In the genomic region with DNA sequence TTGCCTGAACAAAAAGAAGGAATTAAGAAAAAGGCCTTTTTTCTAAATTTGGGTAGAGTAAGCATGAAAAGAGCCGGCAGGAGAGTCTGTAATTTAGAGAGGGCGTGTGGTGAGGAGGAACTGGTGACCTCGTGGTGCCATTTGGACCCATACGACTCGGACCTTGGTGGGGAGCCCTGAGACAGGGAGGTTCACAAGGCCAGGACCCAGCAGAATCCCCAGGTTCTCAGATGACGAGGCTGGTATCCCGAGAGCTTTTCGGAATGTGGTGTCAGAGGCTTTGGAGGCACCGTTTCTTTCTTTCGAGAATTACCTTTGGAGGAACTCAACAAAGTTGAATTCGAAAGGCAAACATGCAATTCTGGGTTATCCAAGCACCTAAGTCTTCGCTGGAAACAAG, we compare ENCODE assay signal across 23 cellular contexts. TPM values are rescaled to one million over a fixed set of nuclear protein-coding genes. Genes with fewer than 3 reads are reported as not detected.
DNase-seq lines count a peak whose midpoint lies in the region; ATAC-seq and TF ChIP-seq lines count a peak whose summit lies in the region.
"Had no signal": no experiment of that assay in that cellular context is flagged by ENCODE, and none has a peak within 500 bp of the region (broad histone marks: within the 10 kb centered on the region; RNA-seq: fewer than 3 reads in every experiment).

No MANE protein-coding gene starts in this region.

- intact Hi-C loops in spleen (cut with DNase I; ENCODE audit: low total_unique reads): no loop called here

- H3K9me3 ChIP-seq in RWPE2 (ENCODE audit: severe bottlenecking): no peaks in the 10 kb centered on the region
- no peaks in the 10 kb centered on the region for H3K9me3 ChIP-seq in neural cell (ENCODE audit: low read length)
- H3K9me3 ChIP-seq in suprapubic skin: no peaks in the 10 kb centered on the region
- no peaks in the 10 kb centered on the region for H3K9me3 ChIP-seq in spleen
- H3K9me3 ChIP-seq: Caco-2 had no signal

- H3K9me3 Mint-ChIP-seq in activated naive CD4-positive, alpha-beta T cell treated with anti-CD3 and anti-CD28 coated beads, Interleukin-2, amount 50 U/mL, for 72 hours: no peaks in the 10 kb centered on the region
- H3K9me3 Mint-ChIP-seq: CD8-positive, alpha-beta T cell had no signal

- H3K27ac Mint-ChIP-seq in activated naive CD4-positive, alpha-beta T cell treated with anti-CD3 and anti-CD28 coated beads, Interleukin-2, amount 50 U/mL, for 72 hours: no peak overlapping the region
- H3K27ac Mint-ChIP-seq: CD8-positive, alpha-beta T cell had no signal

- TF ChIP-seq POLR2A in suprapubic skin (IDR thresholded peaks at IDR 0.05) (no peak), spleen (IDR thresholded peaks at IDR 0.05) (no peak)

- no peak overlapping the region for H3K4me2 ChIP-seq in neural cell (ENCODE audit: low read length)

- no peak for ATAC-seq in RWPE2 (ENCODE audit: low read depth)
- ATAC-seq in activated naive CD4-positive, alpha-beta T cell treated with anti-CD3 and anti-CD28 coated beads, Interleukin-2, amount 50 U/mL, for 72 hours: no peak
- ATAC-seq: CD8-positive, alpha-beta T cell; HepG2; K562; PC-3 had no signal

- no peaks in the 10 kb centered on the region for H3K79me2 ChIP-seq in neural cell (replicated peaks; ENCODE audit: insufficient read depth, low read length)

- H3K9ac ChIP-seq in neural cell (ENCODE audit: low read length): no peak overlapping the region

- H2AFZ ChIP-seq in neural cell (ENCODE audit: low read depth, low read length): no peak overlapping the region

- no peak overlapping the region for H3K4me3 ChIP-seq in RWPE2 (ENCODE audit: severe bottlenecking)
- H3K4me3 ChIP-seq in coronary artery: no peak overlapping the region
- no peak overlapping the region for H3K4me3 ChIP-seq in neural cell (ENCODE audit: low read length)
- no peak overlapping the region for H3K4me3 ChIP-seq in suprapubic skin
- H3K4me3 ChIP-seq in spleen: no peak overlapping the region
- H3K4me3 ChIP-seq: K562 had no signal

- DNase-seq in RWPE2 (ENCODE audit: low spot score) (no peak), coronary artery (ENCODE audit: low spot score) (peak; percentile 55), suprapubic skin (ENCODE audit: low spot score in 2 of 2) (no peak), spleen (no peak), OCI-M2 (lab: John Stamatoyannopoulos, UW; ENCODE audit: unreplicated experiment) (no peak)
- no peak for DNase-seq in activated naive CD4-positive, alpha-beta T cell treated with anti-CD3 and anti-CD28 coated beads, Interleukin-2, amount 50 U/mL, for 72 hours (ENCODE audit: low spot score in 2 of 2)
- DNase-seq: Caco-2; CD8-positive, alpha-beta T cell; Kasumi-1; NCI-H1105 treated with DMSO at 0.1 percent for 48 hours; NCI-H2029; NCI-H446; NCI-H524 treated with DMSO at 0.1 percent for 48 hours; NCI-H774; PC-3; RPMI8226; SHP77 treated with DMSO at 0.1 percent for 48 hours had no signal

- no peaks in the 10 kb centered on the region for H3K36me3 Mint-ChIP-seq in activated naive CD4-positive, alpha-beta T cell treated with anti-CD3 and anti-CD28 coated beads, Interleukin-2, amount 50 U/mL, for 72 hours
- H3K36me3 Mint-ChIP-seq: CD8-positive, alpha-beta T cell had no signal

- H3K9me2 ChIP-seq in neural cell (ENCODE audit: insufficient read depth, low read length): no peaks in the 10 kb centered on the region

- H3K4me1 ChIP-seq in RWPE2 (ENCODE audit: insufficient read depth, poor library complexity, severe bottlenecking) (peaks cover 15% of the 10 kb centered on the region), suprapubic skin (peaks cover 37% of the 10 kb centered on the region), spleen (peaks cover 0 to 9% (median 5%) of the 10 kb centered on the region in 6 donors)
- H3K4me1 ChIP-seq: Caco-2 had no signal

- H3K36me3 ChIP-seq in RWPE2 (ENCODE audit: low read depth) (no peaks in the 10 kb centered on the region), neural cell (ENCODE audit: insufficient read depth, low read length) (no peaks in the 10 kb centered on the region), suprapubic skin (no peaks in the 10 kb centered on the region), spleen (no peaks in the 10 kb centered on the region)

- H3K27me3 ChIP-seq in RWPE2 (ENCODE audit: insufficient read depth, poor library complexity, severe bottlenecking) (no peaks in the 10 kb centered on the region), neural cell (ENCODE audit: insufficient read depth, low read depth, low read length) (no peaks in the 10 kb centered on the region), suprapubic skin (no peaks in the 10 kb centered on the region), spleen (replicated peaks in 1 of 7) (peaks cover 0 to 22% (median 0%) of the 10 kb centered on the region in 7 donors)

- no peak for TF ChIP-seq EP300 in neural cell (conservative IDR thresholded peaks at IDR 0.05; ENCODE audit: poor library complexity, severe bottlenecking)
- TF ChIP-seq EP300 in suprapubic skin (IDR thresholded peaks at IDR 0.05): no peak

- H3K27ac ChIP-seq in RWPE2 (ENCODE audit: poor library complexity, severe bottlenecking) (peak overlapping the region; percentile 41), coronary artery (peak overlapping the region in 1 of 2 donors; percentile 75), neural cell (ENCODE audit: low read length) (peak overlapping the region; percentile 27), suprapubic skin (peak overlapping the region; percentile 70), spleen (peak overlapping the region in 2 of 8 donors; percentile 3 to 31)
- H3K27ac ChIP-seq: C4-2B had no signal

- H4K20me1 ChIP-seq in neural cell (ENCODE audit: insufficient read depth): no peaks in the 10 kb centered on the region

- TF ChIP-seq CTCF in RWPE2 (IDR thresholded peaks at IDR 0.05; ENCODE audit: poor library complexity, severe bottlenecking) (no peak), coronary artery (IDR thresholded peaks at IDR 0.05) (no peak), neural cell (IDR thresholded peaks at IDR 0.05; ENCODE audit: poor library complexity, severe bottlenecking) (no peak), suprapubic skin (IDR thresholded peaks at IDR 0.05) (no peak), spleen (IDR thresholded peaks at IDR 0.05 in 8 of 11, conservative IDR thresholded peaks at IDR 0.05 in 3 of 11) (no peak)

- 91% methylated on average over 12 of the region's 12 CpGs for WGBS in suprapubic skin
- 87 to 94% (median 90%) methylated on average over 12 of the region's 12 CpGs for WGBS in spleen, 5 donors

- no peaks in the 10 kb centered on the region for H3F3A ChIP-seq in neural cell (ENCODE audit: insufficient read depth, low read length, poor library complexity, severe bottlenecking)

- TF ChIP-seq RAD21 in neural cell (conservative IDR thresholded peaks at IDR 0.05): no peak

TF ChIP-seq in neural cell, 6 proteins besides CTCF, POLR2A, EP300 and RAD21:
- TF ChIP-seq SMC3 (conservative IDR thresholded peaks at IDR 0.05; ENCODE audit: poor library complexity) (no peak), TAF1 (IDR thresholded peaks at IDR 0.05; ENCODE audit: low read depth) (no peak), EZH2 (IDR thresholded peaks at IDR 0.05; ENCODE audit: borderline replicate concordance, insufficient read depth, low read length, poor library complexity, severe bottlenecking) (no peak), MXI1 (conservative IDR thresholded peaks at IDR 0.05; ENCODE audit: poor library complexity, severe bottlenecking) (no peak), POLR2AphosphoS5 (IDR thresholded peaks at IDR 0.05) (no peak)
- TF ChIP-seq, protein P1, sequence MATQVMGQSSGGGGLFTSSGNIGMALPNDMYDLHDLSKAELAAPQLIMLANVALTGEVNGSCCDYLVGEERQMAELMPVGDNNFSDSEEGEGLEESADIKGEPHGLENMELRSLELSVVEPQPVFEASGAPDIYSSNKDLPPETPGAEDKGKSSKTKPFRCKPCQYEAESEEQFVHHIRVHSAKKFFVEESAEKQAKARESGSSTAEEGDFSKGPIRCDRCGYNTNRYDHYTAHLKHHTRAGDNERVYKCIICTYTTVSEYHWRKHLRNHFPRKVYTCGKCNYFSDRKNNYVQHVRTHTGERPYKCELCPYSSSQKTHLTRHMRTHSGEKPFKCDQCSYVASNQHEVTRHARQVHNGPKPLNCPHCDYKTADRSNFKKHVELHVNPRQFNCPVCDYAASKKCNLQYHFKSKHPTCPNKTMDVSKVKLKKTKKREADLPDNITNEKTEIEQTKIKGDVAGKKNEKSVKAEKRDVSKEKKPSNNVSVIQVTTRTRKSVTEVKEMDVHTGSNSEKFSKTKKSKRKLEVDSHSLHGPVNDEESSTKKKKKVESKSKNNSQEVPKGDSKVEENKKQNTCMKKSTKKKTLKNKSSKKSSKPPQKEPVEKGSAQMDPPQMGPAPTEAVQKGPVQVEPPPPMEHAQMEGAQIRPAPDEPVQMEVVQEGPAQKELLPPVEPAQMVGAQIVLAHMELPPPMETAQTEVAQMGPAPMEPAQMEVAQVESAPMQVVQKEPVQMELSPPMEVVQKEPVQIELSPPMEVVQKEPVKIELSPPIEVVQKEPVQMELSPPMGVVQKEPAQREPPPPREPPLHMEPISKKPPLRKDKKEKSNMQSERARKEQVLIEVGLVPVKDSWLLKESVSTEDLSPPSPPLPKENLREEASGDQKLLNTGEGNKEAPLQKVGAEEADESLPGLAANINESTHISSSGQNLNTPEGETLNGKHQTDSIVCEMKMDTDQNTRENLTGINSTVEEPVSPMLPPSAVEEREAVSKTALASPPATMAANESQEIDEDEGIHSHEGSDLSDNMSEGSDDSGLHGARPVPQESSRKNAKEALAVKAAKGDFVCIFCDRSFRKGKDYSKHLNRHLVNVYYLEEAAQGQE (IDR thresholded peaks at IDR 0.05; ENCODE audit: borderline replicate concordance): no peak
TF ChIP-seq in neural cell: peak in this region for 0.

RNA-seq across cellular contexts. Expression of a gene that starts 34.8 kb away (rescaled TPM):
- polyA plus RNA-seq in neural cell (0.16 and 0.32 TPM in 2 replicates), spleen (1 to 10 TPM; 1.1 to 1.8 (median 1.1) TPM)
- polyA minus RNA-seq in neural cell: 0.23 TPM in 1 of 2 replicates, not detected in the other
- total RNA-seq in suprapubic skin (1 to 10 TPM; 2.5 to 10.0 (median 3.7) TPM), spleen (1 to 10 TPM in 5 of 7 donors, under 1 TPM in 2; 0.93 to 1.9 (median 1.3) TPM)
- under 1 TPM; 0.07 to 0.31 TPM for total RNA-seq in activated naive CD4-positive, alpha-beta T cell treated with anti-CD3 and anti-CD28 coated beads, Interleukin-2, amount 50 U/mL, for 72 hours
- total RNA-seq: A673, Caco-2, HepG2, HT1080, K562, PC-3 had no signal
- polyA plus RNA-seq: HepG2, K562 had no signal
